Comparison of ENCODE assay signal across 13 cellular contexts in genomic region chr22:22788460-22789037, GRCh38.
DNase-seq lines count a peak whose midpoint lies in the region; ATAC-seq and TF ChIP-seq lines count a peak whose summit lies in the region.
"Had no signal": no experiment of that assay in that cellular context is flagged by ENCODE, and none has a peak within 500 bp of the region (broad histone marks: within the 10 kb centered on the region; RNA-seq: fewer than 3 reads in every experiment).

No MANE protein-coding gene starts in this region.

- no peak for TF ChIP-seq EP300 in SK-N-SH (IDR thresholded peaks at IDR 0.05; ENCODE audit: borderline replicate concordance in 1 of 2, low read depth in 1 of 2, low read length in 1 of 2)

- H3K36me3 Mint-ChIP-seq in activated CD8-positive, alpha-beta T cell treated with anti-CD3 and anti-CD28 coated beads, Interleukin-2, amount 10 ng/mL, durations not matched to agents 7 days and 5 days (ENCODE audit: low read depth) = no peaks in the 10 kb centered on the region
- H3K36me3 Mint-ChIP-seq: activated naive CD8-positive, alpha-beta T cell treated with anti-CD3 and anti-CD28 coated beads, Interleukin-2, amount 10 ng/mL, durations not matched to agents 7 days and 5 days had no signal

- no peaks in the 10 kb centered on the region for H3K36me3 ChIP-seq in SK-N-SH (replicated peaks in 1 of 2; ENCODE audit: control insufficient read depth in 1 of 2, insufficient read depth in 2 of 2, low read length in 1 of 2)
- no peaks in the 10 kb centered on the region for H3K36me3 ChIP-seq in DND-41 (ENCODE audit: insufficient read depth, low read length)
- no peaks in the 10 kb centered on the region for H3K36me3 ChIP-seq in lower lobe of right lung
- H3K36me3 ChIP-seq: SJCRH30, upper lobe of right lung had no signal

- H3K27ac Mint-ChIP-seq in activated CD8-positive, alpha-beta T cell treated with anti-CD3 and anti-CD28 coated beads, Interleukin-2, amount 10 ng/mL, durations not matched to agents 7 days and 5 days = peak overlapping the region; percentile 30
- H3K27ac Mint-ChIP-seq: activated naive CD8-positive, alpha-beta T cell treated with anti-CD3 and anti-CD28 coated beads, Interleukin-2, amount 10 ng/mL, durations not matched to agents 7 days and 5 days; activated T-helper 2 cell treated with anti-CD3 and anti-CD28 coated beads, Interferon-gamma antibody, Interleukin-2, Interleukin-4, amounts not matched to agents 10 μg/mL and 5 μg/mL and 100 μg/mL, durations not matched to agents 14 hours and 24 hours and 36 hours; T-helper 2 cell treated with Interferon-gamma antibody and Interleukin-4, amounts not matched to agents 5 μg/mL and 100 μg/mL, for 36 hours had no signal

- no peaks in the 10 kb centered on the region for H3K9me2 ChIP-seq in SK-N-SH

- H3K4me2 ChIP-seq in SK-N-SH = no peak overlapping the region
- H3K4me2 ChIP-seq in DND-41 (ENCODE audit: insufficient read depth, low read length) = peak overlapping the region; percentile 28

- peak overlapping the region in 1 of 2 experiments; percentile 31; a peak in 1 of 4 replicates for H3K4me3 ChIP-seq in SK-N-SH (ENCODE audit: low read depth in 2 of 2, low read length in 1 of 2)
- H3K4me3 ChIP-seq in DND-41 (ENCODE audit: low read depth in 1 of 2, low read length in 2 of 2) = peak overlapping the region in 1 of 2 experiments; percentile 2; a peak in 1 of 4 replicates
- no peak overlapping the region for H3K4me3 ChIP-seq in lower lobe of right lung
- H3K4me3 ChIP-seq: SJCRH30, upper lobe of right lung had no signal

- no peak overlapping the region for H2AFZ ChIP-seq in SK-N-SH (ENCODE audit: low read depth)
- peak overlapping the region; percentile 44; the same call in 1 of the 2 replicates for H2AFZ ChIP-seq in DND-41 (ENCODE audit: low read depth, low read length)

- POLR2A ChIA-PET in SK-N-SH (lab: Yijun Ruan, JAX) = interaction anchor here (1.1 kb wide), 1 partner anchor 95 kb away, joined by 3 read pairs; no protein-coding TSS in a partner anchor
- POLR2A ChIA-PET in activated CD8-positive, alpha-beta T cell treated with anti-CD3 and anti-CD28 coated beads, Interleukin-2, amount 10 ng/mL, durations not matched to agents 7 days and 5 days (lab: Charles Lee) = no interaction called here

- ATAC-seq in SK-N-SH treated with all-trans-retinoic acid at 6 μM for 48 hours (peak; percentile 49; the same call in 2 of the 3 replicates), DND-41 (ENCODE audit: insufficient read depth, low read depth) (no peak), lower lobe of right lung (peak; percentile 12 to 14), GM21447 (IDR thresholded peaks at IDR 0.05; ENCODE audit: unreplicated experiment) (no peak)
- peak; percentile 16 for ATAC-seq in activated CD8-positive, alpha-beta T cell treated with anti-CD3 and anti-CD28 coated beads, Interleukin-2, amount 10 ng/mL, durations not matched to agents 7 days and 5 days

- H4K20me1 ChIP-seq in SK-N-SH (ENCODE audit: insufficient read depth) (no peaks in the 10 kb centered on the region), DND-41 (ENCODE audit: insufficient read depth, low read length) (no peaks in the 10 kb centered on the region)

- no peaks in the 10 kb centered on the region for H3K9me3 Mint-ChIP-seq in activated CD8-positive, alpha-beta T cell treated with anti-CD3 and anti-CD28 coated beads, Interleukin-2, amount 10 ng/mL, durations not matched to agents 7 days and 5 days (ENCODE audit: insufficient read depth)
- H3K9me3 Mint-ChIP-seq: activated naive CD8-positive, alpha-beta T cell treated with anti-CD3 and anti-CD28 coated beads, Interleukin-2, amount 10 ng/mL, durations not matched to agents 7 days and 5 days; activated T-helper 2 cell treated with anti-CD3 and anti-CD28 coated beads, Interferon-gamma antibody, Interleukin-2, Interleukin-4, amounts not matched to agents 10 μg/mL and 5 μg/mL and 100 μg/mL, durations not matched to agents 14 hours and 24 hours and 36 hours; T-helper 2 cell treated with Interferon-gamma antibody and Interleukin-4, amounts not matched to agents 5 μg/mL and 100 μg/mL, for 36 hours had no signal

- CTCF ChIA-PET in SK-N-SH (lab: Yijun Ruan, JAX) = interaction anchor here (0.6 to 7.6 kb wide), 40 partner anchors 9 to 308 kb away, joined by 3 to 109 read pairs (median 6); partner anchors contain the start of gene IGLL5
- CTCF ChIA-PET in activated CD8-positive, alpha-beta T cell treated with anti-CD3 and anti-CD28 coated beads, Interleukin-2, amount 10 ng/mL, durations not matched to agents 7 days and 5 days (lab: Charles Lee) = interaction anchor here (0.7 to 12.7 kb wide), 37 partner anchors 8 to 299 kb away, joined by 3 to 184 read pairs (median 6); partner anchors contain the start of gene IGLL5

- H3K27me3 ChIP-seq in SK-N-SH (ENCODE audit: insufficient read depth) (no peaks in the 10 kb centered on the region), DND-41 (ENCODE audit: insufficient read depth, low read length, poor library complexity) (no peaks in the 10 kb centered on the region), lower lobe of right lung (ENCODE audit: low read depth) (peaks cover 17% of the 10 kb centered on the region)

- peaks cover 11% of the 10 kb centered on the region for H3K27me3 Mint-ChIP-seq in activated CD8-positive, alpha-beta T cell treated with anti-CD3 and anti-CD28 coated beads, Interleukin-2, amount 10 ng/mL, durations not matched to agents 7 days and 5 days (ENCODE audit: low read depth)

- H3K9ac ChIP-seq in SK-N-SH (no peak overlapping the region), DND-41 (ENCODE audit: low read depth, low read length) (peak overlapping the region; percentile 44)

- no peaks in the 10 kb centered on the region for H3F3A ChIP-seq in SK-N-SH (replicated peaks; ENCODE audit: insufficient read depth)

- no peak for DNase-seq in SK-N-SH
- DNase-seq in DND-41 = no peak
- DNase-seq in activated CD8-positive, alpha-beta T cell treated with anti-CD3 and anti-CD28 coated beads, Interleukin-2, amount 10 ng/mL, durations not matched to agents 7 days and 5 days = peak; percentile 15
- DNase-seq in lower lobe of right lung = no peak
- no peak for DNase-seq in iPS-NIHi11 (ENCODE audit: low spot score)
- DNase-seq in G401 (ENCODE audit: low spot score) = no peak
- DNase-seq: upper lobe of right lung had no signal

- H3K27ac ChIP-seq in SK-N-SH (ENCODE audit: low read depth in 2 of 2, low read length in 1 of 2) (no peak overlapping the region), DND-41 (ENCODE audit: low read length) (peak overlapping the region; percentile 86), lower lobe of right lung (no peak overlapping the region)
- H3K27ac ChIP-seq: SJCRH30, upper lobe of right lung had no signal

- no peak for TF ChIP-seq RAD21 in SK-N-SH (IDR thresholded peaks at IDR 0.05; ENCODE audit: low read length)

- H3K4me3 Mint-ChIP-seq in activated CD8-positive, alpha-beta T cell treated with anti-CD3 and anti-CD28 coated beads, Interleukin-2, amount 10 ng/mL, durations not matched to agents 7 days and 5 days = no peak overlapping the region
- H3K4me3 Mint-ChIP-seq: activated naive CD8-positive, alpha-beta T cell treated with anti-CD3 and anti-CD28 coated beads, Interleukin-2, amount 10 ng/mL, durations not matched to agents 7 days and 5 days; T-helper 2 cell treated with Interferon-gamma antibody and Interleukin-4, amounts not matched to agents 5 μg/mL and 100 μg/mL, for 36 hours had no signal

- H3K79me2 ChIP-seq in SK-N-SH (ENCODE audit: insufficient read depth) = no peaks in the 10 kb centered on the region
- H3K79me2 ChIP-seq in DND-41 (ENCODE audit: insufficient read depth, low read length) = no peaks in the 10 kb centered on the region

- in situ Hi-C loops in G401 (cut with HindIII; ENCODE audit: low sequenced_read_pairs) = no loop called here

- H3K9me3 ChIP-seq in SK-N-SH = no peaks in the 10 kb centered on the region
- no peaks in the 10 kb centered on the region for H3K9me3 ChIP-seq in DND-41 (ENCODE audit: insufficient read depth, low read length, severe bottlenecking)
- H3K9me3 ChIP-seq in lower lobe of right lung = no peaks in the 10 kb centered on the region
- H3K9me3 ChIP-seq: SJCRH30, upper lobe of right lung had no signal

- intact Hi-C loops in lower lobe of right lung (cut with DNase I) = no loop called here

- TF ChIP-seq CTCF in SK-N-SH (IDR thresholded peaks at IDR 0.05) (no peak), DND-41 (IDR thresholded peaks at IDR 0.05; ENCODE audit: borderline replicate concordance, extremely low read depth, low read length, poor library complexity, severe bottlenecking) (no peak), lower lobe of right lung (IDR thresholded peaks at IDR 0.05) (no peak)

- no peaks in the 10 kb centered on the region for H3K4me1 ChIP-seq in SK-N-SH (ENCODE audit: control insufficient read depth in 1 of 2, insufficient read depth in 2 of 2, low read depth in 1 of 2, low read length in 1 of 2)
- peaks cover 42% of the 10 kb centered on the region for H3K4me1 ChIP-seq in DND-41 (ENCODE audit: insufficient read depth, low read length)
- no peaks in the 10 kb centered on the region for H3K4me1 ChIP-seq in lower lobe of right lung
- H3K4me1 ChIP-seq: SJCRH30, upper lobe of right lung had no signal

- H3K4me1 Mint-ChIP-seq in activated CD8-positive, alpha-beta T cell treated with anti-CD3 and anti-CD28 coated beads, Interleukin-2, amount 10 ng/mL, durations not matched to agents 7 days and 5 days (ENCODE audit: low read depth) = peaks cover 25% of the 10 kb centered on the region

- 64% methylated on average over 5 of the region's 9 CpGs for WGBS in SK-N-SH (ENCODE audit: low lambda C conversion rate)

TF ChIP-seq in SK-N-SH treated with all-trans-retinoic acid at 6 μM for 48 hours, 23 proteins besides CTCF, POLR2A, EP300 and RAD21 (continues in another document):
- TF ChIP-seq ESRRG (CRISPR knock-in tag; IDR thresholded peaks at IDR 0.05) = no peak
- no peak for TF ChIP-seq ARNTL (CRISPR knock-in tag; IDR thresholded peaks at IDR 0.05; ENCODE audit: borderline replicate concordance, low read depth)

TF ChIP-seq in SK-N-SH, 30 proteins besides CTCF, POLR2A, EP300 and RAD21:
- TF ChIP-seq USF1 (IDR thresholded peaks at IDR 0.05; ENCODE audit: borderline replicate concordance, low read depth) (no peak), YY1 (IDR thresholded peaks at IDR 0.05; ENCODE audit: low read depth) (no peak), SIN3A (IDR thresholded peaks at IDR 0.05; ENCODE audit: borderline replicate concordance, low read depth, low read length) (no peak)
TF ChIP-seq in SK-N-SH: peak in this region for 0.

Comparison
In these comparisons a context has a peak if more than half of its experiments do, and no peak if none do; other contexts are left out.
1. ATAC-seq: peak in SK-N-SH treated with all-trans-retinoic acid at 6 μM for 48 hours (single experiment), activated CD8-positive, alpha-beta T cell treated with anti-CD3 and anti-CD28 coated beads, Interleukin-2, amount 10 ng/mL, durations not matched to agents 7 days and 5 days (single experiment) and lower lobe of right lung (2 of 2); none in DND-41 (single experiment) and GM21447 (single experiment).